In the genomic region with DNA sequence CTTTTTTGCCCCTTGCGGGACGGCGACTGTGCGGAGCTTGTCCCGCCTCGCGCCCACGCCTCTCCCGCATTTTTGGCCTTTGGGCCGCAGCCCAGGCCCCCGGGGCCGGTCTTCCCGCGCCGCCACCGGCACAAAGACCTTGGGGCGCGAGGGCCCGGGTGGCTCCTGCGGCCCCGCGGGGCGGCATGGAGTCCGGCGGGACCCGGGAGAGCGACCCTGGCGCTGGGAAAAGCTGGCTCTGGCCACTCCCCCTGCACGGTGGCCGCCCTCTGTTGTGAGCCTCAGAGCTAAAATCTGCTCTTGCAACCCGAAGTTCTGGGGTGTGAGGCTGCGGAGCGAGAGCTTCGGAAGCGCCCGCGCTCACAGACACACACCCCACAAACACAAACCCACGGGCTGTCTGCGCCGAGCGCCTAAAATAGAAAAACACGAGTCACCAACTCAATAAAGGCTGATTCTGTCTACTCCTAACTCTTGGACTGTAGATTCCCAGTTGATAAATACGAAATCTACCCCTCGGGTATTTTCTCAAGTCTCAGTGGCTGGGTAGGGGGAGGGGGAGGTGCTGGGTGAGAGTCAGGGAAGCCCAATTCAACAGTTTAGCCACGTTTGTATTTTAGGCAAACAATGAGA, we compare ENCODE assay signal across 1 cellular context.
TF ChIP-seq lines count a peak whose summit lies in the region.

No MANE protein-coding gene starts in this region.

TF ChIP-seq in K562, 482 proteins besides CTCF, POLR2A, EP300 and RAD21 (continued from another document and continues in another):
- TF ChIP-seq CHD1 (IDR thresholded peaks at IDR 0.05; ENCODE audit: low read length) (peak; percentile 80), MAFK (IDR thresholded peaks at IDR 0.05; ENCODE audit: low read length) (no peak), KDM1A (IDR thresholded peaks at IDR 0.05) (peak in 1 of 2 experiments; percentile 63; a peak in 2 of 4 replicates), SAP30 (IDR thresholded peaks at IDR 0.05; ENCODE audit: borderline replicate concordance, insufficient read depth, low read depth, low read length, poor library complexity, severe bottlenecking) (peak; percentile 31), SMAD4 (CRISPR knock-in tag; conservative IDR thresholded peaks at IDR 0.05) (0 out of 2 replicates have a peak, but pooled peaks have one; percentile 52), CCNT2 (IDR thresholded peaks at IDR 0.05; ENCODE audit: borderline replicate concordance, extremely low read depth, insufficient read length, low read depth, low read length) (peak; percentile 42), ZNF785 (CRISPR knock-in tag; IDR thresholded peaks at IDR 0.05) (no peak), NFIC (IDR thresholded peaks at IDR 0.05) (0 out of 2 replicates have a peak, but pooled peaks have one; percentile 5), RBM39 (optimal IDR thresholded peaks at IDR 0.05; ENCODE audit: low read depth, low read length) (no peak), CBX3 (IDR thresholded peaks at IDR 0.05; ENCODE audit: borderline replicate concordance in 1 of 2, low read length in 2 of 2) (no peak), HNRNPLL (IDR thresholded peaks at IDR 0.05; ENCODE audit: low read depth, low read length, poor library complexity, severe bottlenecking) (peak; percentile 20), RBFOX2 (IDR thresholded peaks at IDR 0.05; ENCODE audit: low read depth, low read length) (peak; percentile 91), SUPT5H (IDR thresholded peaks at IDR 0.05) (peak; percentile 68), ZFX (CRISPR knock-in tag; IDR thresholded peaks at IDR 0.05) (peak; percentile 87), TBP (optimal IDR thresholded peaks at IDR 0.05; ENCODE audit: low read depth, low read length) (peak; percentile 65), THRAP3 (IDR thresholded peaks at IDR 0.05; ENCODE audit: borderline replicate concordance) (peak; percentile 73; the same call in 1 of the 2 replicates), ZNF146 (CRISPR knock-in tag; IDR thresholded peaks at IDR 0.05; ENCODE audit: unreplicated experiment) (no peak)
- TF ChIP-seq, protein P1, sequence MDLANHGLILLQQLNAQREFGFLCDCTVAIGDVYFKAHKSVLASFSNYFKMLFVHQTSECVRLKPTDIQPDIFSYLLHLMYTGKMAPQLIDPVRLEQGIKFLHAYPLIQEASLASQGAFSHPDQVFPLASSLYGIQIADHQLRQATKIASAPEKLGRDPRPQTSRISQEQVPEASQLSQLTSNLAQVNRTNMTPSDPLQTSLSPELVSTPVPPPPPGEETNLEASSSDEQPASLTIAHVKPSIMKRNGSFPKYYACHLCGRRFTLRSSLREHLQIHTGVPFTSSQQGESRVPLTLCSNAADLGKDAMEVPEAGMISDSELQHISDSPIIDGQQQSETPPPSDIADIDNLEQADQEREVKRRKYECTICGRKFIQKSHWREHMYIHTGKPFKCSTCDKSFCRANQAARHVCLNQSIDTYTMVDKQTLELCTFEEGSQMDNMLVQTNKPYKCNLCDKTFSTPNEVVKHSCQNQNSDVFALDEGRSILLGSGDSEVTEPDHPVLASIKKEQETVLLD (IDR thresholded peaks at IDR 0.05), result peak; percentile 47; the same call in 1 of the 2 replicates
- TF ChIP-seq, protein P2, sequence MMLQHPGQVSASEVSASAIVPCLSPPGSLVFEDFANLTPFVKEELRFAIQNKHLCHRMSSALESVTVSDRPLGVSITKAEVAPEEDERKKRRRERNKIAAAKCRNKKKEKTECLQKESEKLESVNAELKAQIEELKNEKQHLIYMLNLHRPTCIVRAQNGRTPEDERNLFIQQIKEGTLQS (IDR thresholded peaks at IDR 0.05), result no peak
- TF ChIP-seq, protein P2 (CRISPR knock-in tag; conservative IDR thresholded peaks at IDR 0.05), result peak; percentile 33; the same call in 1 of the 2 replicates
- TF ChIP-seq, protein P3, sequence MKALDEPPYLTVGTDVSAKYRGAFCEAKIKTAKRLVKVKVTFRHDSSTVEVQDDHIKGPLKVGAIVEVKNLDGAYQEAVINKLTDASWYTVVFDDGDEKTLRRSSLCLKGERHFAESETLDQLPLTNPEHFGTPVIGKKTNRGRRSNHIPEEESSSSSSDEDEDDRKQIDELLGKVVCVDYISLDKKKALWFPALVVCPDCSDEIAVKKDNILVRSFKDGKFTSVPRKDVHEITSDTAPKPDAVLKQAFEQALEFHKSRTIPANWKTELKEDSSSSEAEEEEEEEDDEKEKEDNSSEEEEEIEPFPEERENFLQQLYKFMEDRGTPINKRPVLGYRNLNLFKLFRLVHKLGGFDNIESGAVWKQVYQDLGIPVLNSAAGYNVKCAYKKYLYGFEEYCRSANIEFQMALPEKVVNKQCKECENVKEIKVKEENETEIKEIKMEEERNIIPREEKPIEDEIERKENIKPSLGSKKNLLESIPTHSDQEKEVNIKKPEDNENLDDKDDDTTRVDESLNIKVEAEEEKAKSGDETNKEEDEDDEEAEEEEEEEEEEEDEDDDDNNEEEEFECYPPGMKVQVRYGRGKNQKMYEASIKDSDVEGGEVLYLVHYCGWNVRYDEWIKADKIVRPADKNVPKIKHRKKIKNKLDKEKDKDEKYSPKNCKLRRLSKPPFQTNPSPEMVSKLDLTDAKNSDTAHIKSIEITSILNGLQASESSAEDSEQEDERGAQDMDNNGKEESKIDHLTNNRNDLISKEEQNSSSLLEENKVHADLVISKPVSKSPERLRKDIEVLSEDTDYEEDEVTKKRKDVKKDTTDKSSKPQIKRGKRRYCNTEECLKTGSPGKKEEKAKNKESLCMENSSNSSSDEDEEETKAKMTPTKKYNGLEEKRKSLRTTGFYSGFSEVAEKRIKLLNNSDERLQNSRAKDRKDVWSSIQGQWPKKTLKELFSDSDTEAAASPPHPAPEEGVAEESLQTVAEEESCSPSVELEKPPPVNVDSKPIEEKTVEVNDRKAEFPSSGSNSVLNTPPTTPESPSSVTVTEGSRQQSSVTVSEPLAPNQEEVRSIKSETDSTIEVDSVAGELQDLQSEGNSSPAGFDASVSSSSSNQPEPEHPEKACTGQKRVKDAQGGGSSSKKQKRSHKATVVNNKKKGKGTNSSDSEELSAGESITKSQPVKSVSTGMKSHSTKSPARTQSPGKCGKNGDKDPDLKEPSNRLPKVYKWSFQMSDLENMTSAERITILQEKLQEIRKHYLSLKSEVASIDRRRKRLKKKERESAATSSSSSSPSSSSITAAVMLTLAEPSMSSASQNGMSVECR (CRISPR knock-in tag; IDR thresholded peaks at IDR 0.05), result 0 out of 2 replicates have a peak, but pooled peaks have one; percentile 22
- TF ChIP-seq, protein P4, sequence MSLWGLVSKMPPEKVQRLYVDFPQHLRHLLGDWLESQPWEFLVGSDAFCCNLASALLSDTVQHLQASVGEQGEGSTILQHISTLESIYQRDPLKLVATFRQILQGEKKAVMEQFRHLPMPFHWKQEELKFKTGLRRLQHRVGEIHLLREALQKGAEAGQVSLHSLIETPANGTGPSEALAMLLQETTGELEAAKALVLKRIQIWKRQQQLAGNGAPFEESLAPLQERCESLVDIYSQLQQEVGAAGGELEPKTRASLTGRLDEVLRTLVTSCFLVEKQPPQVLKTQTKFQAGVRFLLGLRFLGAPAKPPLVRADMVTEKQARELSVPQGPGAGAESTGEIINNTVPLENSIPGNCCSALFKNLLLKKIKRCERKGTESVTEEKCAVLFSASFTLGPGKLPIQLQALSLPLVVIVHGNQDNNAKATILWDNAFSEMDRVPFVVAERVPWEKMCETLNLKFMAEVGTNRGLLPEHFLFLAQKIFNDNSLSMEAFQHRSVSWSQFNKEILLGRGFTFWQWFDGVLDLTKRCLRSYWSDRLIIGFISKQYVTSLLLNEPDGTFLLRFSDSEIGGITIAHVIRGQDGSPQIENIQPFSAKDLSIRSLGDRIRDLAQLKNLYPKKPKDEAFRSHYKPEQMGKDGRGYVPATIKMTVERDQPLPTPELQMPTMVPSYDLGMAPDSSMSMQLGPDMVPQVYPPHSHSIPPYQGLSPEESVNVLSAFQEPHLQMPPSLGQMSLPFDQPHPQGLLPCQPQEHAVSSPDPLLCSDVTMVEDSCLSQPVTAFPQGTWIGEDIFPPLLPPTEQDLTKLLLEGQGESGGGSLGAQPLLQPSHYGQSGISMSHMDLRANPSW (CRISPR knock-in tag; IDR thresholded peaks at IDR 0.05), result 0 out of 2 replicates have a peak, but pooled peaks have one; percentile 71
- TF ChIP-seq, protein P5, sequence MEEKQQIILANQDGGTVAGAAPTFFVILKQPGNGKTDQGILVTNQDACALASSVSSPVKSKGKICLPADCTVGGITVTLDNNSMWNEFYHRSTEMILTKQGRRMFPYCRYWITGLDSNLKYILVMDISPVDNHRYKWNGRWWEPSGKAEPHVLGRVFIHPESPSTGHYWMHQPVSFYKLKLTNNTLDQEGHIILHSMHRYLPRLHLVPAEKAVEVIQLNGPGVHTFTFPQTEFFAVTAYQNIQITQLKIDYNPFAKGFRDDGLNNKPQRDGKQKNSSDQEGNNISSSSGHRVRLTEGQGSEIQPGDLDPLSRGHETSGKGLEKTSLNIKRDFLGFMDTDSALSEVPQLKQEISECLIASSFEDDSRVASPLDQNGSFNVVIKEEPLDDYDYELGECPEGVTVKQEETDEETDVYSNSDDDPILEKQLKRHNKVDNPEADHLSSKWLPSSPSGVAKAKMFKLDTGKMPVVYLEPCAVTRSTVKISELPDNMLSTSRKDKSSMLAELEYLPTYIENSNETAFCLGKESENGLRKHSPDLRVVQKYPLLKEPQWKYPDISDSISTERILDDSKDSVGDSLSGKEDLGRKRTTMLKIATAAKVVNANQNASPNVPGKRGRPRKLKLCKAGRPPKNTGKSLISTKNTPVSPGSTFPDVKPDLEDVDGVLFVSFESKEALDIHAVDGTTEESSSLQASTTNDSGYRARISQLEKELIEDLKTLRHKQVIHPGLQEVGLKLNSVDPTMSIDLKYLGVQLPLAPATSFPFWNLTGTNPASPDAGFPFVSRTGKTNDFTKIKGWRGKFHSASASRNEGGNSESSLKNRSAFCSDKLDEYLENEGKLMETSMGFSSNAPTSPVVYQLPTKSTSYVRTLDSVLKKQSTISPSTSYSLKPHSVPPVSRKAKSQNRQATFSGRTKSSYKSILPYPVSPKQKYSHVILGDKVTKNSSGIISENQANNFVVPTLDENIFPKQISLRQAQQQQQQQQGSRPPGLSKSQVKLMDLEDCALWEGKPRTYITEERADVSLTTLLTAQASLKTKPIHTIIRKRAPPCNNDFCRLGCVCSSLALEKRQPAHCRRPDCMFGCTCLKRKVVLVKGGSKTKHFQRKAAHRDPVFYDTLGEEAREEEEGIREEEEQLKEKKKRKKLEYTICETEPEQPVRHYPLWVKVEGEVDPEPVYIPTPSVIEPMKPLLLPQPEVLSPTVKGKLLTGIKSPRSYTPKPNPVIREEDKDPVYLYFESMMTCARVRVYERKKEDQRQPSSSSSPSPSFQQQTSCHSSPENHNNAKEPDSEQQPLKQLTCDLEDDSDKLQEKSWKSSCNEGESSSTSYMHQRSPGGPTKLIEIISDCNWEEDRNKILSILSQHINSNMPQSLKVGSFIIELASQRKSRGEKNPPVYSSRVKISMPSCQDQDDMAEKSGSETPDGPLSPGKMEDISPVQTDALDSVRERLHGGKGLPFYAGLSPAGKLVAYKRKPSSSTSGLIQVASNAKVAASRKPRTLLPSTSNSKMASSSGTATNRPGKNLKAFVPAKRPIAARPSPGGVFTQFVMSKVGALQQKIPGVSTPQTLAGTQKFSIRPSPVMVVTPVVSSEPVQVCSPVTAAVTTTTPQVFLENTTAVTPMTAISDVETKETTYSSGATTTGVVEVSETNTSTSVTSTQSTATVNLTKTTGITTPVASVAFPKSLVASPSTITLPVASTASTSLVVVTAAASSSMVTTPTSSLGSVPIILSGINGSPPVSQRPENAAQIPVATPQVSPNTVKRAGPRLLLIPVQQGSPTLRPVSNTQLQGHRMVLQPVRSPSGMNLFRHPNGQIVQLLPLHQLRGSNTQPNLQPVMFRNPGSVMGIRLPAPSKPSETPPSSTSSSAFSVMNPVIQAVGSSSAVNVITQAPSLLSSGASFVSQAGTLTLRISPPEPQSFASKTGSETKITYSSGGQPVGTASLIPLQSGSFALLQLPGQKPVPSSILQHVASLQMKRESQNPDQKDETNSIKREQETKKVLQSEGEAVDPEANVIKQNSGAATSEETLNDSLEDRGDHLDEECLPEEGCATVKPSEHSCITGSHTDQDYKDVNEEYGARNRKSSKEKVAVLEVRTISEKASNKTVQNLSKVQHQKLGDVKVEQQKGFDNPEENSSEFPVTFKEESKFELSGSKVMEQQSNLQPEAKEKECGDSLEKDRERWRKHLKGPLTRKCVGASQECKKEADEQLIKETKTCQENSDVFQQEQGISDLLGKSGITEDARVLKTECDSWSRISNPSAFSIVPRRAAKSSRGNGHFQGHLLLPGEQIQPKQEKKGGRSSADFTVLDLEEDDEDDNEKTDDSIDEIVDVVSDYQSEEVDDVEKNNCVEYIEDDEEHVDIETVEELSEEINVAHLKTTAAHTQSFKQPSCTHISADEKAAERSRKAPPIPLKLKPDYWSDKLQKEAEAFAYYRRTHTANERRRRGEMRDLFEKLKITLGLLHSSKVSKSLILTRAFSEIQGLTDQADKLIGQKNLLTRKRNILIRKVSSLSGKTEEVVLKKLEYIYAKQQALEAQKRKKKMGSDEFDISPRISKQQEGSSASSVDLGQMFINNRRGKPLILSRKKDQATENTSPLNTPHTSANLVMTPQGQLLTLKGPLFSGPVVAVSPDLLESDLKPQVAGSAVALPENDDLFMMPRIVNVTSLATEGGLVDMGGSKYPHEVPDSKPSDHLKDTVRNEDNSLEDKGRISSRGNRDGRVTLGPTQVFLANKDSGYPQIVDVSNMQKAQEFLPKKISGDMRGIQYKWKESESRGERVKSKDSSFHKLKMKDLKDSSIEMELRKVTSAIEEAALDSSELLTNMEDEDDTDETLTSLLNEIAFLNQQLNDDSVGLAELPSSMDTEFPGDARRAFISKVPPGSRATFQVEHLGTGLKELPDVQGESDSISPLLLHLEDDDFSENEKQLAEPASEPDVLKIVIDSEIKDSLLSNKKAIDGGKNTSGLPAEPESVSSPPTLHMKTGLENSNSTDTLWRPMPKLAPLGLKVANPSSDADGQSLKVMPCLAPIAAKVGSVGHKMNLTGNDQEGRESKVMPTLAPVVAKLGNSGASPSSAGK (IDR thresholded peaks at IDR 0.05), result peak; percentile 37; the same call in 1 of the 2 replicates
- TF ChIP-seq, protein P6, sequence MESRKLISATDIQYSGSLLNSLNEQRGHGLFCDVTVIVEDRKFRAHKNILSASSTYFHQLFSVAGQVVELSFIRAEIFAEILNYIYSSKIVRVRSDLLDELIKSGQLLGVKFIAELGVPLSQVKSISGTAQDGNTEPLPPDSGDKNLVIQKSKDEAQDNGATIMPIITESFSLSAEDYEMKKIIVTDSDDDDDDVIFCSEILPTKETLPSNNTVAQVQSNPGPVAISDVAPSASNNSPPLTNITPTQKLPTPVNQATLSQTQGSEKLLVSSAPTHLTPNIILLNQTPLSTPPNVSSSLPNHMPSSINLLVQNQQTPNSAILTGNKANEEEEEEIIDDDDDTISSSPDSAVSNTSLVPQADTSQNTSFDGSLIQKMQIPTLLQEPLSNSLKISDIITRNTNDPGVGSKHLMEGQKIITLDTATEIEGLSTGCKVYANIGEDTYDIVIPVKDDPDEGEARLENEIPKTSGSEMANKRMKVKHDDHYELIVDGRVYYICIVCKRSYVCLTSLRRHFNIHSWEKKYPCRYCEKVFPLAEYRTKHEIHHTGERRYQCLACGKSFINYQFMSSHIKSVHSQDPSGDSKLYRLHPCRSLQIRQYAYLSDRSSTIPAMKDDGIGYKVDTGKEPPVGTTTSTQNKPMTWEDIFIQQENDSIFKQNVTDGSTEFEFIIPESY (CRISPR knock-in tag; IDR thresholded peaks at IDR 0.05), result peak; percentile 21; the same call in 1 of the 2 replicates
